16 cellular contexts compared by ENCODE assay signal in genomic region chr2:148542614-148543013, GRCh38.
DNase-seq lines count a peak whose midpoint lies in the region; ATAC-seq and TF ChIP-seq lines count a peak whose summit lies in the region.
"Had no signal": no experiment of that assay in that cellular context is flagged by ENCODE, and none has a peak within 500 bp of the region (broad histone marks: within the 10 kb centered on the region; RNA-seq: fewer than 3 reads in every experiment).

No MANE protein-coding gene starts in this region.

- no peak for DNase-seq in IMR-90
- no peak for DNase-seq in nephron progenitor cell
- no peak for DNase-seq in activated CD4-positive, alpha-beta T cell treated with anti-CD3 and anti-CD28 coated beads for 1 hour
- DNase-seq in NCI-H1105 (lab: John Stamatoyannopoulos, UW): no peak
- DNase-seq: Caco-2; CD4-positive, CD25-positive, alpha-beta regulatory T cell; CD8-positive, alpha-beta T cell; DMS153; DND-41; GM23248; H7; HCEC 1CT had no signal

- 40% methylated on average over 1 of the region's 6 CpGs; no CpG with 5 or more reads in 1 of the 2 experiments for WGBS in IMR-90 (ENCODE audit: extremely low coverage in 2 of 2, insufficient read length in 1 of 2), 2 experiments

- no peak overlapping the region for H4K8ac ChIP-seq in IMR-90 (ENCODE audit: low read depth in 2 of 2, low read length in 2 of 2)

- no peak overlapping the region for H3K4me3 Mint-ChIP-seq in activated T-helper 17 cell treated with anti-CD3 and anti-CD28 coated beads, Interleukin-2, amount 50 U/mL, for 72 hours
- no peak overlapping the region for H3K4me3 Mint-ChIP-seq in nephron progenitor cell
- H3K4me3 Mint-ChIP-seq: CD8-positive, alpha-beta T cell had no signal

- ATAC-seq in IMR-90 (ENCODE audit: low read depth): no peak
- ATAC-seq in activated T-helper 17 cell treated with anti-CD3 and anti-CD28 coated beads, Interleukin-2, amount 50 U/mL, for 72 hours (replicated peaks): no peak
- ATAC-seq in HG02938 (IDR thresholded peaks at IDR 0.05; ENCODE audit: unreplicated experiment): no peak
- ATAC-seq: CD8-positive, alpha-beta T cell had no signal

- no peak overlapping the region for H4K5ac ChIP-seq in IMR-90 (ENCODE audit: low read depth, low read length)

- no peak for TF ChIP-seq POLR2A in IMR-90 (IDR thresholded peaks at IDR 0.05; ENCODE audit: low read depth, low read length)

- peaks cover 36% of the 10 kb centered on the region for H3K4me1 Mint-ChIP-seq in activated T-helper 17 cell treated with anti-CD3 and anti-CD28 coated beads, Interleukin-2, amount 50 U/mL, for 72 hours
- H3K4me1 Mint-ChIP-seq in nephron progenitor cell: peaks cover 25% of the 10 kb centered on the region

- dilution Hi-C loops in IMR-90 (cut with HindIII; ENCODE audit: low sequenced_read_pairs, unreplicated experiment): no loop called here

- no peaks in the 10 kb centered on the region for H4K20me1 ChIP-seq in BLaER1 treated with 17β-estradiol and CSF1 and Interleukin-3, amounts not matched to agents 10 nM and 100 nM
- no peaks in the 10 kb centered on the region for H4K20me1 ChIP-seq in IMR-90 (ENCODE audit: insufficient read depth, low read length)

- H3K9me3 Mint-ChIP-seq in activated T-helper 17 cell treated with anti-CD3 and anti-CD28 coated beads, Interleukin-2, amount 50 U/mL, for 72 hours: peaks cover 5% of the 10 kb centered on the region
- H3K9me3 Mint-ChIP-seq in nephron progenitor cell: no peaks in the 10 kb centered on the region
- H3K9me3 Mint-ChIP-seq: CD8-positive, alpha-beta T cell had no signal

- no peak overlapping the region for H2BK5ac ChIP-seq in IMR-90 (ENCODE audit: low read depth, low read length, poor library complexity, severe bottlenecking)

- in situ Hi-C loops in IMR-90 (cut with MboI; ENCODE audit: low sequenced_read_pairs): no loop called here

- peak overlapping the region in 1 of 11 experiments; percentile 27; a peak in 1 of 22 replicates for H3K4me2 ChIP-seq in BLaER1 treated with 17β-estradiol and CSF1 and Interleukin-3, amounts not matched to agents 10 nM and 100 nM
- H3K4me2 ChIP-seq in IMR-90 (ENCODE audit: low read depth, low read length): no peak overlapping the region

- H3K79me1 ChIP-seq in IMR-90 (ENCODE audit: low read depth in 1 of 2, low read length in 2 of 2): no peaks in the 10 kb centered on the region

- no peak for TF ChIP-seq CTCF in IMR-90 (conservative IDR thresholded peaks at IDR 0.05; ENCODE audit: low read depth, low read length)
- TF ChIP-seq CTCF in nephron progenitor cell (IDR thresholded peaks at IDR 0.05): no peak

- H2AK9ac ChIP-seq in IMR-90 (replicated peaks; ENCODE audit: low read depth, low read length, poor library complexity): peak overlapping the region; percentile 24

- no peak overlapping the region for H3K4me3 ChIP-seq in BLaER1 treated with 17β-estradiol and CSF1 and Interleukin-3, amounts not matched to agents 10 nM and 100 nM
- H3K4me3 ChIP-seq in IMR-90 (ENCODE audit: insufficient read depth, low read depth, low read length): no peak overlapping the region
- H3K4me3 ChIP-seq: GM23248 had no signal

- no peak overlapping the region for H3K4ac ChIP-seq in IMR-90 (ENCODE audit: low read depth, low read length)

- H2AFZ ChIP-seq in IMR-90 (replicated peaks; ENCODE audit: low read length, poor library complexity): no peak overlapping the region
- H2AFZ ChIP-seq: GM23248 had no signal

- no peak overlapping the region for H2BK120ac ChIP-seq in IMR-90 (ENCODE audit: low read depth, low read length)

- peak overlapping the region in 7 of 11 experiments; percentile 54 to 99 (median 98); a peak in 11 of 22 replicates for H3K27ac ChIP-seq in BLaER1 treated with 17β-estradiol and CSF1 and Interleukin-3, amounts not matched to agents 10 nM and 100 nM
- no peak overlapping the region for H3K27ac ChIP-seq in IMR-90 (ENCODE audit: insufficient read depth, low read length)
- H3K27ac ChIP-seq: C4-2B, GM23248 had no signal

- no peaks in the 10 kb centered on the region for H3K36me3 ChIP-seq in BLaER1 treated with 17β-estradiol and CSF1 and Interleukin-3, amounts not matched to agents 10 nM and 100 nM
- no peaks in the 10 kb centered on the region for H3K36me3 ChIP-seq in IMR-90 (ENCODE audit: control insufficient read depth, insufficient read depth, low read length)

- no peak for TF ChIP-seq RAD21 in IMR-90 (IDR thresholded peaks at IDR 0.05; ENCODE audit: low read length)

- H2BK15ac ChIP-seq in IMR-90 (ENCODE audit: low read depth, low read length): no peak overlapping the region

- no TSS peak for BruUV-seq in IMR-90 (replicated peaks; lab: Mats Ljungman, UMichigan)

- no peak overlapping the region for H3K18ac ChIP-seq in IMR-90 (ENCODE audit: low read depth, low read length)

- no peak overlapping the region for H3K14ac ChIP-seq in IMR-90 (replicated peaks; ENCODE audit: low read depth, low read length)

- no peak overlapping the region for H3K56ac ChIP-seq in IMR-90 (ENCODE audit: extremely low read depth, insufficient read depth, low read length)

- H3K27me3 ChIP-seq in BLaER1 treated with 17β-estradiol and CSF1 and Interleukin-3, amounts not matched to agents 10 nM and 100 nM: no peaks in the 10 kb centered on the region
- peaks cover 9% of the 10 kb centered on the region; the same call in 1 of the 2 replicates for H3K27me3 ChIP-seq in IMR-90 (ENCODE audit: control insufficient read depth, insufficient read depth, low read length)

- no peaks in the 10 kb centered on the region for H3K36me3 Mint-ChIP-seq in activated T-helper 17 cell treated with anti-CD3 and anti-CD28 coated beads, Interleukin-2, amount 50 U/mL, for 72 hours (ENCODE audit: low read depth)
- no peaks in the 10 kb centered on the region for H3K36me3 Mint-ChIP-seq in nephron progenitor cell (ENCODE audit: low read depth)
- H3K36me3 Mint-ChIP-seq: CD8-positive, alpha-beta T cell had no signal

- H3K9me3 ChIP-seq in BLaER1 treated with 17β-estradiol and CSF1 and Interleukin-3, amounts not matched to agents 10 nM and 100 nM (replicated peaks in 1 of 11): peaks cover 0 to 34% (median 8%) of the 10 kb centered on the region in 11 experiments; a peak in 9 of 22 replicates
- no peaks in the 10 kb centered on the region for H3K9me3 ChIP-seq in IMR-90 (ENCODE audit: control insufficient read depth, insufficient read depth, low read length)
- H3K9me3 ChIP-seq: Caco-2 had no signal

- no peak overlapping the region for H2BK20ac ChIP-seq in IMR-90 (ENCODE audit: low read depth, low read length)

- H3K4me1 ChIP-seq in BLaER1 treated with 17β-estradiol and CSF1 and Interleukin-3, amounts not matched to agents 10 nM and 100 nM: peaks cover 30 to 94% (median 57%) of the 10 kb centered on the region in 10 experiments
- H3K4me1 ChIP-seq in IMR-90 (ENCODE audit: control insufficient read depth, insufficient read depth, low read length): no peaks in the 10 kb centered on the region
- H3K4me1 ChIP-seq: Caco-2 had no signal

- POLR2A ChIA-PET in IMR-90 (lab: Charles Lee; ENCODE audit: unreplicated experiment): no interaction called here

- H3K27ac Mint-ChIP-seq in activated T-helper 17 cell treated with anti-CD3 and anti-CD28 coated beads, Interleukin-2, amount 50 U/mL, for 72 hours: peak overlapping the region; percentile 43
- peak overlapping the region; percentile 51 for H3K27ac Mint-ChIP-seq in nephron progenitor cell
- H3K27ac Mint-ChIP-seq: CD4-positive, CD25-positive, alpha-beta regulatory T cell; CD8-positive, alpha-beta T cell had no signal

- no peak overlapping the region for H3K23ac ChIP-seq in IMR-90 (ENCODE audit: low read depth, low read length)

- H3K27me3 Mint-ChIP-seq in activated T-helper 17 cell treated with anti-CD3 and anti-CD28 coated beads, Interleukin-2, amount 50 U/mL, for 72 hours: no peaks in the 10 kb centered on the region
- H3K27me3 Mint-ChIP-seq in nephron progenitor cell (ENCODE audit: low read depth, poor library complexity): peaks cover 3% of the 10 kb centered on the region
- H3K27me3 Mint-ChIP-seq: CD4-positive, CD25-positive, alpha-beta regulatory T cell had no signal

- H4K91ac ChIP-seq in IMR-90 (ENCODE audit: insufficient read depth, low read depth, low read length): no peak overlapping the region

- no peak overlapping the region for H2AK5ac ChIP-seq in IMR-90 (ENCODE audit: low read depth, low read length)

- CTCF ChIA-PET in IMR-90 (lab: Yijun Ruan, JAX): no interaction called here

- H3K9ac ChIP-seq in BLaER1 treated with 17β-estradiol and CSF1 and Interleukin-3, amounts not matched to agents 10 nM and 100 nM: no peak overlapping the region
- no peak overlapping the region for H3K9ac ChIP-seq in IMR-90 (ENCODE audit: low read depth, low read length)
- H3K9ac ChIP-seq: GM23248 had no signal

- no peaks in the 10 kb centered on the region for H3K9me1 ChIP-seq in IMR-90 (ENCODE audit: insufficient read depth, low read length)

- intact Hi-C loops in IMR-90 (cut with micrococcal nuclease): no loop called here

TF ChIP-seq in IMR-90, 13 proteins besides CTCF, POLR2A, EP300 and RAD21 (continues in another document):
- TF ChIP-seq SMC3 (IDR thresholded peaks at IDR 0.05; ENCODE audit: low read depth, low read length): no peak
- TF ChIP-seq RFX5 (IDR thresholded peaks at IDR 0.05; ENCODE audit: low read depth, low read length): no peak
- no peak for TF ChIP-seq FOS (IDR thresholded peaks at IDR 0.05; ENCODE audit: low read depth, low read length)
- no peak for TF ChIP-seq CHD1 (IDR thresholded peaks at IDR 0.05; ENCODE audit: low read depth, low read length)
- no peak for TF ChIP-seq MAZ (IDR thresholded peaks at IDR 0.05; ENCODE audit: borderline replicate concordance, low read depth, low read length)
- TF ChIP-seq CEBPB (IDR thresholded peaks at IDR 0.05; ENCODE audit: low read depth, low read length): no peak
- no peak for TF ChIP-seq USF2 (IDR thresholded peaks at IDR 0.05; ENCODE audit: low read depth, low read length)
- TF ChIP-seq ELK1 (IDR thresholded peaks at IDR 0.05; ENCODE audit: borderline replicate concordance, low read depth, low read length): no peak
- no peak for TF ChIP-seq RCOR1 (IDR thresholded peaks at IDR 0.05; ENCODE audit: insufficient replicate concordance, low read length)
